In the genomic region with DNA sequence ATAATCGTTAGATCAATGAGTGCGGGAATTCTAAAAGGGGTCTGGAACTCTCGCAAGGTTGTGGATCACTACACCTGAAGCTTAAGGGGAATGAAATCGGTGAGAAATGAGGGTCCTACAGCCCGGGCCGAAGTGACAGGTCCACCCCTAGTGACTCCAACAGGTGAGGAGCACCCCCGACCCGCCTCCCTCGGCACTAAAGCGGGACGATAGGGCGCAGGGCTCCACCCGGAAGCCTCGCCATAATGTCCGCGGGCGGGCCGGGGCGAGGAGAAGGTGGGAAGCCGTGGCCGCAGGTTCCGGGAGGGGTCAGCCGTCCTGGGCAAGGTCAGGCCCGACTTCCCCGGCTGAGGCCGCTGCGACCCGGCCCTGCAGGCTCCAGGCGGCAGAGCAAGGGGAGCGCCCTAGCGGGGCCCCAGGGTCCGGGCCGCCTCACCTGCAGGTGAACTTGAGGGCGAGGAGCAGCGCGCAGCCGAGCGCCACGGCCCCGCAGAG, we compare ENCODE assay signal across 8 cellular contexts. TPM values are rescaled to one million over a fixed set of nuclear protein-coding genes. Genes with fewer than 3 reads are reported as not detected.
A peak's percentile ranks its signal among the peaks of the same experiment; 100 is the strongest.
DNase-seq lines count a peak whose midpoint lies in the region; ATAC-seq and TF ChIP-seq lines count a peak whose summit lies in the region.

No MANE protein-coding gene starts in this region.

- TF ChIP-seq POLR2A in heart left ventricle (IDR thresholded peaks at IDR 0.05) (no peak), sigmoid colon (IDR thresholded peaks at IDR 0.05) (no peak)

- H3K27ac ChIP-seq in heart left ventricle (peak overlapping the region; percentile 93 to 99 (median 98)), sigmoid colon (peak overlapping the region; percentile 96 to 100 (median 98))

- 0 to 2% (median 0%) methylated on average over 6 to 40 of the region's 40 CpGs for WGBS in heart left ventricle, 4 donors
- WGBS in sigmoid colon, 2 donors, result 0% methylated on average over 40 of the region's 40 CpGs

- intact Hi-C loops in heart left ventricle (cut with DNase I) (loop anchor here in 8 of 10 donors (2.0 to 10.0 kb wide), 7 partner anchors 40 to 113 kb away; a partner anchor contains a TSS), sigmoid colon (cut with DNase I) (loop anchor here (2.0 to 5.0 kb wide), 4 partner anchors 55 to 175 kb away; a partner anchor contains a TSS)

- H3K36me3 ChIP-seq in heart left ventricle, result peaks cover 0 to 12% (median 1%) of the 10 kb centered on the region in 9 donors
- H3K36me3 ChIP-seq in sigmoid colon, result peaks cover 0 to under 1% (median 0%) of the 10 kb centered on the region in 4 donors

- no peaks in the 10 kb centered on the region for H3K9me3 ChIP-seq in heart left ventricle
- H3K9me3 ChIP-seq in sigmoid colon, result no peaks in the 10 kb centered on the region

- peak; percentile 27 for ATAC-seq in GM18502 (IDR thresholded peaks at IDR 0.05; ENCODE audit: poor library complexity, unreplicated experiment)
- peak in 3 of 4 donors; percentile 4 to 40 (median 29) for ATAC-seq in heart left ventricle

- no peak for TF ChIP-seq EP300 in sigmoid colon (IDR thresholded peaks at IDR 0.05)

- TF ChIP-seq CTCF in HFF-Myc (IDR thresholded peaks at IDR 0.05; ENCODE audit: low read depth, low read length, missing control alignments) (no peak), heart left ventricle (IDR thresholded peaks at IDR 0.05) (no peak), sigmoid colon (IDR thresholded peaks at IDR 0.05) (no peak)

- H3K4me1 ChIP-seq in heart left ventricle (peaks cover 5 to 49% (median 34%) of the 10 kb centered on the region in 12 donors), sigmoid colon (peaks cover 0 to 41% (median 34%) of the 10 kb centered on the region in 4 donors)

- DNase-seq in HFF-Myc (ENCODE audit: extremely low read depth, low read depth), result no peak
- DNase-seq in NCI-H146 treated with DMSO at 0.1 percent for 48 hours (lab: John Stamatoyannopoulos, UW; ENCODE audit: unreplicated experiment), result peak; percentile 24
- peak; percentile 19 for DNase-seq in activated gamma-delta T cell treated with anti-CD3 and anti-CD28 coated beads, Interleukin-2, amount 50 U/mL, for 16 hours (ENCODE audit: low read depth)
- DNase-seq in heart left ventricle, result peak; percentile 40 to 81 (median 50)
- DNase-seq in sigmoid colon, result peak; percentile 79
- DNase-seq in NCI-H2029 treated with DMSO at 0.1 percent for 48 hours (lab: John Stamatoyannopoulos, UW), result no peak
- no peak for DNase-seq in Ammon's horn (ENCODE audit: low spot score)

- H3K4me3 ChIP-seq in HFF-Myc (replicated peaks; ENCODE audit: low read depth, low read length) (peak overlapping the region; percentile 94), heart left ventricle (peak overlapping the region; percentile 68 to 98 (median 94)), sigmoid colon (peak overlapping the region; percentile 72 to 99 (median 92))

- H3K27me3 ChIP-seq in heart left ventricle (no peaks in the 10 kb centered on the region), sigmoid colon (no peaks in the 10 kb centered on the region)

RNA-seq across cellular contexts. Expression of a gene that starts 0.6 kb away (rescaled TPM):
- total RNA-seq in heart left ventricle (10 to 100 TPM; 18.9 to 29.3 (median 25.9) TPM), sigmoid colon (10 to 100 TPM; 25.3 to 35.2 (median 28.8) TPM)
- polyA plus RNA-seq in heart left ventricle (10 to 100 TPM; 23.6 to 53.1 TPM), sigmoid colon (10 to 100 TPM; 34.9 to 54.0 (median 37.8) TPM)

RNA-seq across cellular contexts. Expression of a gene that starts 55.0 kb away (rescaled TPM):
- total RNA-seq in heart left ventricle (10 to 100 TPM; 20.2 to 42.3 (median 29.7) TPM), sigmoid colon (10 to 100 TPM; 45.5 to 62.5 (median 55.7) TPM)
- polyA plus RNA-seq in heart left ventricle (10 to 100 TPM; 16.9 to 17.7 TPM), sigmoid colon (10 to 100 TPM; 19.9 to 23.5 (median 22.8) TPM)

Comparison
In these comparisons a context has a peak if more than half of its experiments do, and no peak if none do; other contexts are left out.
1. DNase-seq: peak in NCI-H146 treated with DMSO at 0.1 percent for 48 hours (single experiment), activated gamma-delta T cell treated with anti-CD3 and anti-CD28 coated beads, Interleukin-2, amount 50 U/mL, for 16 hours (single experiment), heart left ventricle (5 of 5) and sigmoid colon (single experiment); none in HFF-Myc (single experiment), NCI-H2029 treated with DMSO at 0.1 percent for 48 hours (single experiment) and Ammon's horn (single experiment).
2. Peak in every context shown above with its lines, with median percentiles within 50 percentile points of each other: H3K4me3 ChIP-seq.